ENCODE assay signal across 31 cellular contexts in genomic region chr18:31795747-31796146, GRCh38. TPM values are rescaled to one million over a fixed set of nuclear protein-coding genes. Genes with fewer than 3 reads are reported as not detected.
"Had no signal": no experiment of that assay in that cellular context is flagged by ENCODE, and none has a peak within 500 bp of the region (broad histone marks: within the 10 kb centered on the region; RNA-seq: fewer than 3 reads in every experiment).

No MANE protein-coding gene starts in this region.

- FAIRE-seq: urothelium cell line had no signal

- H3K9me3 Mint-ChIP-seq: stimulated activated effector memory CD8-positive, alpha-beta T cell treated with anti-CD3 and anti-CD28 coated beads, Interleukin-12 subunit alpha, Interleukin-12 subunit beta, amount 100 ng/mL, for 72 hours; stimulated activated memory B cell treated with anti-CD40 and anti-IgM and Interleukin-4, amounts not matched to agents 10 μg/mL and 1 μg/mL and 100 μg/mL, for 72 hours; stimulated activated naive B cell treated with anti-CD40 and anti-IgM and Interleukin-4, amounts not matched to agents 10 μg/mL and 1 μg/mL and 100 μg/mL, for 72 hours; stimulated activated naive CD8-positive, alpha-beta T cell treated with anti-CD3 and anti-CD28 coated beads, Interleukin-15, amount 100 ng/mL, for 72 hours; stimulated activated naive CD8-positive, alpha-beta T cell treated with anti-CD3 and anti-CD28 coated beads, Interleukin-15, Interleukin-2, amounts not matched to agents 100 ng/mL and 50 ng/mL, for 24 hours; type B pancreatic cell had no signal

- ATAC-seq: stimulated activated effector memory CD8-positive, alpha-beta T cell treated with anti-CD3 and anti-CD28 coated beads, Interleukin-12 subunit alpha, Interleukin-12 subunit beta, amount 100 ng/mL, for 72 hours; stimulated activated memory B cell treated with anti-CD40 and anti-IgM and Interleukin-4, amounts not matched to agents 10 μg/mL and 1 μg/mL and 100 μg/mL, for 72 hours; stimulated activated naive B cell treated with anti-CD40 and anti-IgM and Interleukin-4, amounts not matched to agents 10 μg/mL and 1 μg/mL and 100 μg/mL, for 72 hours; stimulated activated naive CD8-positive, alpha-beta T cell treated with anti-CD3 and anti-CD28 coated beads, Interleukin-15, amount 100 ng/mL, for 72 hours; stimulated activated naive CD8-positive, alpha-beta T cell treated with anti-CD3 and anti-CD28 coated beads, Interleukin-15, Interleukin-2, amounts not matched to agents 100 U/mL and 50 U/mL, for 24 hours; upper lobe of right lung had no signal

- H3K9me3 ChIP-seq: stomach, suprapubic skin, testis, thoracic aorta, thyroid gland, tibial artery, tibial nerve, transverse colon, upper lobe of left lung, upper lobe of right lung, uterus, vagina had no signal

- H3K36me3 Mint-ChIP-seq: stimulated activated effector memory CD8-positive, alpha-beta T cell treated with anti-CD3 and anti-CD28 coated beads, Interleukin-12 subunit alpha, Interleukin-12 subunit beta, amount 100 ng/mL, for 72 hours; stimulated activated memory B cell treated with anti-CD40 and anti-IgM and Interleukin-4, amounts not matched to agents 10 μg/mL and 1 μg/mL and 100 μg/mL, for 72 hours; stimulated activated naive B cell treated with anti-CD40 and anti-IgM and Interleukin-4, amounts not matched to agents 10 μg/mL and 1 μg/mL and 100 μg/mL, for 72 hours; type B pancreatic cell had no signal

- H3K27me3 ChIP-seq: stomach, suprapubic skin, testis, thyroid gland, tibial artery, tibial nerve, transverse colon, upper lobe of left lung, upper lobe of right lung, uterus, vagina had no signal

- H3K4me3 Mint-ChIP-seq: stimulated activated effector memory CD8-positive, alpha-beta T cell treated with anti-CD3 and anti-CD28 coated beads, Interleukin-12 subunit alpha, Interleukin-12 subunit beta, amount 100 ng/mL, for 72 hours; stimulated activated memory B cell treated with anti-CD40 and anti-IgM and Interleukin-4, amounts not matched to agents 10 μg/mL and 1 μg/mL and 100 μg/mL, for 72 hours; stimulated activated naive B cell treated with anti-CD40 and anti-IgM and Interleukin-4, amounts not matched to agents 10 μg/mL and 1 μg/mL and 100 μg/mL, for 72 hours; stimulated activated naive CD8-positive, alpha-beta T cell treated with anti-CD3 and anti-CD28 coated beads, Interleukin-15, amount 100 ng/mL, for 72 hours; stimulated activated naive CD8-positive, alpha-beta T cell treated with anti-CD3 and anti-CD28 coated beads, Interleukin-15, Interleukin-2, amounts not matched to agents 100 ng/mL and 50 ng/mL, for 24 hours; type B pancreatic cell had no signal

- H3K27ac Mint-ChIP-seq: stimulated activated effector memory CD8-positive, alpha-beta T cell treated with anti-CD3 and anti-CD28 coated beads, Interleukin-12 subunit alpha, Interleukin-12 subunit beta, amount 100 ng/mL, for 72 hours; stimulated activated memory B cell treated with anti-CD40 and anti-IgM and Interleukin-4, amounts not matched to agents 10 μg/mL and 1 μg/mL and 100 μg/mL, for 72 hours; stimulated activated naive B cell treated with anti-CD40 and anti-IgM and Interleukin-4, amounts not matched to agents 10 μg/mL and 1 μg/mL and 100 μg/mL, for 72 hours; stimulated activated naive CD8-positive, alpha-beta T cell treated with anti-CD3 and anti-CD28 coated beads, Interleukin-15, Interleukin-2, amounts not matched to agents 100 ng/mL and 50 ng/mL, for 24 hours; type B pancreatic cell had no signal

- H3K27me3 Mint-ChIP-seq: stimulated activated memory B cell treated with anti-CD40 and anti-IgM and Interleukin-4, amounts not matched to agents 10 μg/mL and 1 μg/mL and 100 μg/mL, for 72 hours; stimulated activated naive B cell treated with anti-CD40 and anti-IgM and Interleukin-4, amounts not matched to agents 10 μg/mL and 1 μg/mL and 100 μg/mL, for 72 hours; stimulated activated naive CD8-positive, alpha-beta T cell treated with anti-CD3 and anti-CD28 coated beads, Interleukin-15, amount 100 ng/mL, for 72 hours; stimulated activated naive CD8-positive, alpha-beta T cell treated with anti-CD3 and anti-CD28 coated beads, Interleukin-15, Interleukin-2, amounts not matched to agents 100 ng/mL and 50 ng/mL, for 24 hours; type B pancreatic cell had no signal

- DNase-seq: stimulated activated CD4-positive, alpha-beta T cell treated with anti-CD3 and anti-CD28 coated beads, Interleukin-2, amount 100 ng/mL, for 48 hours; stimulated activated CD4-positive, alpha-beta T cell treated with anti-CD3 and anti-CD28 coated beads, Interleukin-4, amount 100 ng/mL, for 1 hour; stimulated activated CD4-positive, alpha-beta T cell treated with anti-CD3 and anti-CD28 coated beads, Interleukin-4, amount 100 ng/mL, for 24 hours; stimulated activated CD4-positive, alpha-beta T cell treated with anti-CD3 and anti-CD28 coated beads, Interleukin-4, amount 100 ng/mL, for 4 hours; stimulated activated CD8-positive, alpha-beta memory T cell treated with anti-CD3 and anti-CD28 coated beads, Interleukin-4, amount 100 ng/mL, for 48 hours; stimulated activated naive B cell treated with anti-CD40 and anti-IgM and Interleukin-4, amounts not matched to agents 10 μg/mL and 1 μg/mL and 100 μg/mL, for 72 hours; stimulated activated naive CD4-positive, alpha-beta T cell; stimulated activated naive CD4-positive, alpha-beta T cell treated with Interleukin-2 at 50 U/mL for 16 hours; stimulated activated naive CD8-positive, alpha-beta T cell treated with anti-CD3 and anti-CD28 coated beads, Interleukin-15, amount 100 ng/mL, for 72 hours; stimulated activated naive CD8-positive, alpha-beta T cell treated with anti-CD3 and anti-CD28 coated beads, Interleukin-15, Interleukin-2, amounts not matched to agents 100 U/mL and 50 U/mL, for 24 hours; stomach; substantia nigra; testis; thyroid gland; tibial artery; transverse colon; trophoblast cell; upper lobe of left lung; upper lobe of right lung; uterus had no signal

- H3K4me1 ChIP-seq: stomach, suprapubic skin, testis, thyroid gland, tibial artery, tibial nerve, transverse colon, upper lobe of left lung, upper lobe of right lung, uterus, vagina had no signal

- H3K4me3 ChIP-seq: stomach, suprapubic skin, testis, thoracic aorta, thyroid gland, tibial artery, tibial nerve, transverse colon, upper lobe of left lung, upper lobe of right lung, uterus, vagina had no signal

- H3K4me1 Mint-ChIP-seq: stimulated activated effector memory CD8-positive, alpha-beta T cell treated with anti-CD3 and anti-CD28 coated beads, Interleukin-12 subunit alpha, Interleukin-12 subunit beta, amount 100 ng/mL, for 72 hours; stimulated activated naive CD8-positive, alpha-beta T cell treated with anti-CD3 and anti-CD28 coated beads, Interleukin-15, amount 100 ng/mL, for 72 hours had no signal

- H3K36me3 ChIP-seq: stomach, suprapubic skin, thoracic aorta, thyroid gland, tibial artery, tibial nerve, transverse colon, upper lobe of left lung, upper lobe of right lung, uterus, vagina had no signal

- H3K27ac ChIP-seq: stomach, suprapubic skin, testis, thoracic aorta, thyroid gland, tibial artery, tibial nerve, transverse colon, upper lobe of left lung, upper lobe of right lung, uterus, vagina had no signal

RNA-seq across cellular contexts. Expression of gene SLC25A52, which starts 35.1 kb away (rescaled TPM):
- total RNA-seq: stomach, suprapubic skin, thoracic aorta, tibial nerve, upper lobe of left lung, upper lobe of right lung, uterus, vagina had no signal
- polyA plus RNA-seq: stomach, thymus, urinary bladder had no signal
